8 cellular contexts compared by ENCODE assay signal in genomic region chr3:149971403-149972075, GRCh38. TPM values are rescaled to one million over a fixed set of nuclear protein-coding genes. Genes with fewer than 3 reads are reported as not detected.
A peak's percentile ranks its signal among the peaks of the same experiment; 100 is the strongest.
DNase-seq lines count a peak whose midpoint lies in the region; FAIRE-seq and TF ChIP-seq lines count a peak whose summit lies in the region.

No MANE protein-coding gene starts in this region.

- in situ Hi-C loops in GM13977 (cut with MboI; ENCODE audit: low pct_unique_long_range_greater_than_20kb, low sequenced_read_pairs, unreplicated experiment) = loop anchor here (10.0 kb wide), 1 partner anchor 203 kb away; no protein-coding TSS in a partner anchor

- peak overlapping the region; percentile 51 to 75 for H3K9ac ChIP-seq in kidney (ENCODE audit: low read length in 2 of 2)

- FAIRE-seq in H54 (lab: Jason Lieb, UNC) (no peak), kidney (lab: Jason Lieb, UNC) (no peak)

- H3K27ac ChIP-seq in VCaP = peak overlapping the region; percentile 98
- peak overlapping the region; percentile 87 to 93 for H3K27ac ChIP-seq in kidney (ENCODE audit: low read depth in 2 of 2, low read length in 2 of 2)

- H3K36me3 ChIP-seq in kidney (ENCODE audit: control insufficient read depth in 1 of 2, insufficient read depth in 2 of 2, low read length in 2 of 2) = no peaks in the 10 kb centered on the region

- H3K4me3 ChIP-seq in kidney (ENCODE audit: low read length in 2 of 2) = peak overlapping the region; percentile 77 to 80

- TF ChIP-seq POLR2A in H54 (IDR thresholded peaks at IDR 0.05; ENCODE audit: low read depth, low read length) = no peak

- intact Hi-C loops in kidney (cut with DNase I) = no loop called here

- TF ChIP-seq CTCF in VCaP (conservative IDR thresholded peaks at IDR 0.05) (no peak), kidney (IDR thresholded peaks at IDR 0.05; ENCODE audit: borderline replicate concordance, extremely low read depth, insufficient read depth) (no peak), GM13977 (IDR thresholded peaks at IDR 0.05; ENCODE audit: extremely low read depth, insufficient read depth, missing control alignments) (no peak)

- no peaks in the 10 kb centered on the region for H3K9me3 ChIP-seq in kidney (ENCODE audit: control insufficient read depth in 1 of 2, low read length in 2 of 2)

- peaks cover 11 to 15% of the 10 kb centered on the region in 2 donors for H3K4me1 ChIP-seq in kidney (ENCODE audit: control insufficient read depth in 1 of 2, insufficient read depth in 1 of 2, low read depth in 1 of 2, low read length in 2 of 2)

- peak; percentile 90 for DNase-seq in COR-L47 (lab: John Stamatoyannopoulos, UW)
- DNase-seq in H54 (ENCODE audit: insufficient read length, low spot score) = peak; percentile 34
- peak; percentile 73 for DNase-seq in NCI-H1694 treated with DMSO at 0.1 percent for 48 hours (lab: John Stamatoyannopoulos, UW)
- DNase-seq in cerebellum (ENCODE audit: low spot score) = peak; percentile 41
- peak; percentile 89 for DNase-seq in kidney
- DNase-seq in stimulated activated CD4-positive, alpha-beta T cell treated with anti-CD3 and anti-CD28 coated beads, Interleukin-12 subunit alpha, Interleukin-12 subunit beta, amount 100 ng/mL, for 4 hours = peak; percentile 21
- DNase-seq in GM13977 (ENCODE audit: low spot score) = no peak

RNA-seq across cellular contexts. Expression of gene PFN2, which starts 0.8 kb away (rescaled TPM):
- total RNA-seq in cerebellum (297 TPM), kidney (93.2 TPM)
- polyA plus RNA-seq in kidney (ENCODE audit: insufficient read depth, low read depth, low replicate concordance) = 253 TPM
